8 cellular contexts compared by ENCODE assay signal in genomic region chr1:20151906-20152598, GRCh38. TPM values are rescaled to one million over a fixed set of nuclear protein-coding genes. Genes with fewer than 3 reads are reported as not detected.
DNase-seq lines count a peak whose midpoint lies in the region; ATAC-seq and TF ChIP-seq lines count a peak whose summit lies in the region.

No MANE protein-coding gene starts in this region.

- H3K36me3 ChIP-seq in ascending aorta (no peaks in the 10 kb centered on the region), uterus (no peaks in the 10 kb centered on the region)

- no peak overlapping the region for H3K27ac ChIP-seq in ascending aorta
- H3K27ac ChIP-seq in uterus, result no peak overlapping the region

- intact Hi-C loops in ascending aorta (cut with DNase I), result loop anchor here (1.0 to 5.0 kb wide), 4 partner anchors 177 to 490 kb away; partner anchors contain the start of gene HTR6
- intact Hi-C loops in uterus (cut with DNase I; ENCODE audit: low total_unique reads), result no loop called here

- H3K9me3 ChIP-seq in ascending aorta (no peaks in the 10 kb centered on the region), uterus (no peaks in the 10 kb centered on the region)

- peak in 12 of 14 donors; percentile 19 to 76 (median 64) for DNase-seq in C1 segment of cervical spinal cord (lab: John Stamatoyannopoulos, UW)
- DNase-seq in NCI-H1105 treated with DMSO at 0.1 percent for 48 hours (lab: John Stamatoyannopoulos, UW), result peak; percentile 65
- DNase-seq in T-helper 9 cell, result peak; percentile 73
- peak in 1 of 2 donors; percentile 87 for DNase-seq in ascending aorta (ENCODE audit: low spot score in 2 of 2)
- DNase-seq in hippocampal formation (lab: John Stamatoyannopoulos, UW), result peak; percentile 41 to 55
- peak; percentile 41 for DNase-seq in renal cortical epithelial cell (ENCODE audit: low read depth)
- peak; percentile 74 to 77 for DNase-seq in uterus

- no peak for TF ChIP-seq POLR2A in uterus (IDR thresholded peaks at IDR 0.05)

- TF ChIP-seq CTCF in ascending aorta (IDR thresholded peaks at IDR 0.05) (peak; percentile 88 to 96 (median 93)), uterus (IDR thresholded peaks at IDR 0.05) (peak; percentile 90 to 94 (median 92))

- peak overlapping the region; percentile 44 to 49 for H3K4me3 ChIP-seq in ascending aorta
- peak overlapping the region; percentile 10 to 35 for H3K4me3 ChIP-seq in uterus

- H3K4me1 ChIP-seq in ascending aorta, result peaks cover 0 to 4% of the 10 kb centered on the region in 2 donors
- H3K4me1 ChIP-seq in uterus, result no peaks in the 10 kb centered on the region

- ATAC-seq in GM21619 (IDR thresholded peaks at IDR 0.05; ENCODE audit: unreplicated experiment), result peak; percentile 66

- no peaks in the 10 kb centered on the region for H3K27me3 ChIP-seq in ascending aorta
- H3K27me3 ChIP-seq in uterus, result no peaks in the 10 kb centered on the region

RNA-seq across cellular contexts. Expression of gene PLA2G2F, which starts 12.9 kb away (rescaled TPM):
- not detected for total RNA-seq in ascending aorta
- 0.52 TPM in 1 of 2 replicates, not detected in the other for total RNA-seq in renal cortical epithelial cell
- under 1 TPM in 1 of 4 donors, not detected in 3; 0.07 TPM for total RNA-seq in uterus

RNA-seq across cellular contexts. Expression of gene PLA2G2D, which starts 32.7 kb away (rescaled TPM):
- not detected for total RNA-seq in ascending aorta
- total RNA-seq in renal cortical epithelial cell, result not detected in 2 replicates
- not detected for total RNA-seq in uterus

RNA-seq across cellular contexts. Expression of gene UBXN10, which starts 33.8 kb away (rescaled TPM):
- total RNA-seq in ascending aorta (not detected), renal cortical epithelial cell (0.52 and 2.8 TPM in 2 replicates), uterus (10 to 100 TPM in 1 of 4 donors, 1 to 10 TPM in 3; 1.2 to 11.3 (median 3.3) TPM)

RNA-seq across cellular contexts. Expression of gene PLA2G2C, which starts 34.3 kb away (rescaled TPM):
- total RNA-seq in ascending aorta (not detected), renal cortical epithelial cell (not detected in 2 replicates), uterus (not detected)
